Comparison of ENCODE assay signal across 8 cellular contexts in genomic region chr1:239951518-239952130, GRCh38.
DNase-seq lines count a peak whose midpoint lies in the region; ATAC-seq and TF ChIP-seq lines count a peak whose summit lies in the region.

No MANE protein-coding gene starts in this region.

- BruUV-seq in Panc1 (replicated peaks; lab: Mats Ljungman, UMichigan) = no TSS peak

- no peaks in the 10 kb centered on the region for H3K27me3 Mint-ChIP-seq in CD8-positive, alpha-beta T cell (ENCODE audit: low read depth)

- no peak overlapping the region for H3K27ac ChIP-seq in CD8-positive, alpha-beta T cell (ENCODE audit: low read depth, low read length)
- H3K27ac ChIP-seq in Panc1 (ENCODE audit: low read length) (no peak overlapping the region), right cardiac atrium (ENCODE audit: low read length) (no peak overlapping the region), gastrocnemius medialis (no peak overlapping the region)

- peak in 5 of 7 experiments; percentile 13 to 45 (median 39) for DNase-seq in CD8-positive, alpha-beta T cell
- DNase-seq in Jurkat, Clone E6-1 (ENCODE audit: low read depth, low spot score) = peak; percentile 55
- DNase-seq in Panc1 (ENCODE audit: low read depth, low spot score) (peak; percentile 50), amniotic stem cell (lab: John Stamatoyannopoulos, UW) (peak; percentile 53), right cardiac atrium (peak in 2 of 3 donors; percentile 51 to 76), gastrocnemius medialis (no peak)

- H3K4me1 Mint-ChIP-seq in CD8-positive, alpha-beta T cell (ENCODE audit: low read depth) = no peaks in the 10 kb centered on the region

- H3K36me3 ChIP-seq in CD8-positive, alpha-beta T cell (ENCODE audit: insufficient read depth, low read length) = no peaks in the 10 kb centered on the region
- no peaks in the 10 kb centered on the region for H3K36me3 ChIP-seq in Panc1 (ENCODE audit: control insufficient read depth, insufficient read depth, low read length)
- no peaks in the 10 kb centered on the region for H3K36me3 ChIP-seq in gastrocnemius medialis

- no peaks in the 10 kb centered on the region for H3K27me3 ChIP-seq in CD8-positive, alpha-beta T cell (ENCODE audit: insufficient read depth, low read length)
- H3K27me3 ChIP-seq in Panc1 (ENCODE audit: control insufficient read depth, insufficient read depth, low read length) (no peaks in the 10 kb centered on the region), right cardiac atrium (ENCODE audit: control insufficient read depth, insufficient read depth) (no peaks in the 10 kb centered on the region), gastrocnemius medialis (no peaks in the 10 kb centered on the region)

- no peak overlapping the region for H3K27ac Mint-ChIP-seq in CD8-positive, alpha-beta T cell

- intact Hi-C loops in CD8-positive, alpha-beta T cell (cut with DNase I, micrococcal nuclease) = loop anchor here (1.0 kb wide), 1 partner anchor 25 kb away; no protein-coding TSS in a partner anchor
- intact Hi-C loops in Panc1 (cut with micrococcal nuclease; ENCODE audit: unreplicated experiment) (loop anchor here (1.0 to 2.0 kb wide), 2 partner anchors 25 to 35 kb away; no protein-coding TSS in a partner anchor), right cardiac atrium (cut with DNase I) (no loop called here), gastrocnemius medialis (cut with DNase I; ENCODE audit: low total_unique reads) (no loop called here)

- WGBS in right cardiac atrium = 57% methylated on average over 3 of the region's 3 CpGs

- H3K9me3 Mint-ChIP-seq in CD8-positive, alpha-beta T cell = no peaks in the 10 kb centered on the region

- H3K4me1 ChIP-seq in CD8-positive, alpha-beta T cell (ENCODE audit: insufficient read depth, low read length) = no peaks in the 10 kb centered on the region
- H3K4me1 ChIP-seq in Panc1 (ENCODE audit: control insufficient read depth, insufficient read depth, low read length) = no peaks in the 10 kb centered on the region
- no peaks in the 10 kb centered on the region for H3K4me1 ChIP-seq in right cardiac atrium (ENCODE audit: control insufficient read depth, insufficient read depth, low read length)
- H3K4me1 ChIP-seq in gastrocnemius medialis = no peaks in the 10 kb centered on the region

- H3K4me3 ChIP-seq in CD8-positive, alpha-beta T cell (ENCODE audit: low read depth, low read length) = no peak overlapping the region
- H3K4me3 ChIP-seq in Jurkat, Clone E6-1 (ENCODE audit: low read length) = no peak overlapping the region
- no peak overlapping the region for H3K4me3 ChIP-seq in Panc1 (ENCODE audit: low read depth in 2 of 2, low read length in 2 of 2)
- no peak overlapping the region for H3K4me3 ChIP-seq in right cardiac atrium (ENCODE audit: low read length)
- no peak overlapping the region for H3K4me3 ChIP-seq in gastrocnemius medialis

- peak; percentile 64 for TF ChIP-seq CTCF in CD8-positive, alpha-beta T cell (IDR thresholded peaks at IDR 0.05)
- peak; percentile 79; the same call in 1 of the 2 replicates for TF ChIP-seq CTCF in Panc1 (IDR thresholded peaks at IDR 0.05)
- TF ChIP-seq CTCF in gastrocnemius medialis (IDR thresholded peaks at IDR 0.05 in 4 of 5, conservative IDR thresholded peaks at IDR 0.05 in 1 of 5) = peak; percentile 14 to 62 (median 36)

- H3K36me3 Mint-ChIP-seq in CD8-positive, alpha-beta T cell = no peaks in the 10 kb centered on the region

- ATAC-seq in CD8-positive, alpha-beta T cell = no peak
- peak; percentile 59 for ATAC-seq in GM19043 (IDR thresholded peaks at IDR 0.05; ENCODE audit: low read depth, unreplicated experiment)
- ATAC-seq in Panc1 = peak; percentile 77; the same call in 1 of the 2 replicates
- ATAC-seq in right cardiac atrium = no peak
- ATAC-seq in gastrocnemius medialis = no peak
- ATAC-seq in HG03457 (IDR thresholded peaks at IDR 0.05; ENCODE audit: unreplicated experiment) = no peak

- CTCF ChIA-PET in CD8-positive, alpha-beta T cell (lab: Charles Lee) = interaction anchor here (0.7 to 3.4 kb wide), 10 partner anchors 7 to 459 kb away, joined by 3 to 19 read pairs (median 4); no protein-coding TSS in a partner anchor
- CTCF ChIA-PET in Panc1 (lab: Charles Lee) = interaction anchor here (0.6 kb wide), 1 partner anchor 52 kb away, joined by 3 read pairs; no protein-coding TSS in a partner anchor

- no peak overlapping the region for H3K4me3 Mint-ChIP-seq in CD8-positive, alpha-beta T cell

- H3K9me3 ChIP-seq in CD8-positive, alpha-beta T cell (ENCODE audit: low read length) = no peaks in the 10 kb centered on the region
- H3K9me3 ChIP-seq in Panc1 (ENCODE audit: control insufficient read depth, insufficient read depth, low read depth, low read length) (no peaks in the 10 kb centered on the region), right cardiac atrium (ENCODE audit: control insufficient read depth, low read length) (no peaks in the 10 kb centered on the region), gastrocnemius medialis (no peaks in the 10 kb centered on the region)

- no peak for TF ChIP-seq POLR2A in gastrocnemius medialis (IDR thresholded peaks at IDR 0.05)

- POLR2A ChIA-PET in CD8-positive, alpha-beta T cell (lab: Charles Lee) = no interaction called here
- POLR2A ChIA-PET in Panc1 (lab: Charles Lee) = interaction anchor here (0.7 kb wide), 1 partner anchor 1686 kb away, joined by 3 read pairs; no protein-coding TSS in a partner anchor

- in situ Hi-C loops in Panc1 (cut with HindIII; ENCODE audit: low pct_unique_long_range_greater_than_20kb, low sequenced_read_pairs) = no loop called here
- in situ Hi-C loops in gastrocnemius medialis (cut with MboI; ENCODE audit: low sequenced_read_pairs in 4 of 4) = no loop called here

Comparison
In these comparisons a context has a peak if more than half of its experiments do, and no peak if none do; other contexts are left out.
1. ATAC-seq: peak in GM19043 (single experiment) and Panc1 (single experiment); none in CD8-positive, alpha-beta T cell (single experiment), right cardiac atrium (0 of 2), gastrocnemius medialis (0 of 2) and HG03457 (single experiment).
2. DNase-seq: peak in CD8-positive, alpha-beta T cell (5 of 7), Jurkat, Clone E6-1 (single experiment), Panc1 (single experiment), amniotic stem cell (single experiment) and right cardiac atrium (2 of 3); none in gastrocnemius medialis (0 of 2).
3. intact Hi-C loops: an anchor here in CD8-positive, alpha-beta T cell (1.0 kb wide) and Panc1 (1.0 to 2.0 kb wide); none called in right cardiac atrium and gastrocnemius medialis.
4. Peak in every context shown above with its lines, with median percentiles within 50 percentile points of each other: CTCF ChIP-seq.